8 cellular contexts compared by ENCODE assay signal in the genomic region with DNA sequence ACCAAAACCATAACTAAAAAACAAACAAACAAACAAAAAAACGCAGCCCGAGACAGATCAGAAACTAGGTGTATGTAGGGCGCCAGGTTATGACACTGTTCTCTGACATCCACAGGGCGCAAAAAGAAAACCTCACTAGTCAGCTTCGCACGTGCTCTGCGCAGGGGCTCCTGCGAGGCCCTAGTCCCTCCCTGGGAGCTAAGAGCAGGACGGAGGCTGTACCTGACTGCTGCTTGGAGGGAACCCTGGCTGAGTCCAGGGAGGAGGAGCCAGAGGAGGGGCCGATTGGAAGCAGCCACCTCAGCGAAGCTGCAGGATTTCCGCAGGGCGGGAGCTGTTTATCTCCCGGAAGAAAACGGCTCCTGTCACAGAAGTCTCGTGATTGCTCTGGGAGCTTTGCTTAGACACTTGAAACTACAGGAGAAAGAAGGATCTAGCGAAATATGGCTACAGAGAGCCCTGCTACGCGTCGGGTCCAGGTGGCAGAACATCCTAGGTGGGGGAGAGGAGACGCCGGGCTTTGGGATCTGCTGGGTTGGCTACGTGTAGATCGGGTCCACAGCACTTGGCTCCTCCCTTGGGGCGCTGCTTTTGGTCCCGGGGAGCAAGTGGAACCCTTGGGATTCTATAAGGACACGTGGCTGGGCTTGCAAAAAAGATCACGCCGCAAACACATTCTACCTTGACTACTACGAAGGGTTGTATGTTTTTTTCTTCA. TPM values are rescaled to one million over a fixed set of nuclear protein-coding genes. Genes with fewer than 3 reads are reported as not detected.
DNase-seq lines count a peak whose midpoint lies in the region; ATAC-seq and TF ChIP-seq lines count a peak whose summit lies in the region.

A gene (plus strand): TSS at position 368 of the 718 bp plus-strand sequence. CDS start 76 bp downstream, at position 444.

- peaks cover 17% of the 10 kb centered on the region for H3K36me3 Mint-ChIP-seq in activated CD8-positive, alpha-beta T cell treated with anti-CD3 and anti-CD28 coated beads, Interleukin-2, amount 10 ng/mL, durations not matched to agents 7 days and 5 days (ENCODE audit: low read depth)

- H3K4me3 ChIP-seq in lung, result peak within 1 kb of the TSS; percentile 62

- no peaks in the 10 kb centered on the region for H3K36me3 ChIP-seq in lung (ENCODE audit: control insufficient read depth in 2 of 2, insufficient read depth in 2 of 2, low read length in 2 of 2)

- H3K9me3 ChIP-seq in lung (ENCODE audit: control insufficient read depth in 2 of 2, insufficient read depth in 1 of 2, low read length in 1 of 2), result no peaks in the 10 kb centered on the region

- DNase-seq in CD1c-positive myeloid dendritic cell (ENCODE audit: extremely low spot score), result peak; percentile 85
- peak; percentile 73 for DNase-seq in NCI-H82 treated with DMSO at 0.1 percent for 48 hours (lab: John Stamatoyannopoulos, UW; ENCODE audit: unreplicated experiment)
- DNase-seq in activated CD8-positive, alpha-beta T cell treated with anti-CD3 and anti-CD28 coated beads, Interleukin-2, amount 10 ng/mL, durations not matched to agents 7 days and 5 days, result peak; percentile 85
- peak; percentile 83 for DNase-seq in effector CD4-positive, alpha-beta T cell
- peak; percentile 90 for DNase-seq in lung (ENCODE audit: low spot score)
- DNase-seq in stimulated activated CD4-positive, alpha-beta T cell treated with anti-CD3 and anti-CD28 coated beads, TNF-alpha, amount 100 ng/mL, for 4 hours (ENCODE audit: low read depth in 3 of 3), result peak; percentile 42 to 58 (median 53)

- peak within 1 kb of the TSS; percentile 91 to 93 for H3K27ac ChIP-seq in lung (ENCODE audit: low read depth in 1 of 2, low read length in 1 of 2)

- no peaks in the 10 kb centered on the region for H3K27me3 Mint-ChIP-seq in activated CD8-positive, alpha-beta T cell treated with anti-CD3 and anti-CD28 coated beads, Interleukin-2, amount 10 ng/mL, durations not matched to agents 7 days and 5 days (ENCODE audit: low read depth)

- H3K4me1 ChIP-seq in lung (ENCODE audit: control insufficient read depth in 2 of 2, insufficient read depth in 2 of 2, low read length in 2 of 2), result peaks cover 2 to 4% of the 10 kb centered on the region in 2 donors

- no peaks in the 10 kb centered on the region for H3K9me3 Mint-ChIP-seq in activated CD8-positive, alpha-beta T cell treated with anti-CD3 and anti-CD28 coated beads, Interleukin-2, amount 10 ng/mL, durations not matched to agents 7 days and 5 days (ENCODE audit: insufficient read depth)

- TF ChIP-seq CTCF in lung (IDR thresholded peaks at IDR 0.05; ENCODE audit: control extremely low read depth, extremely low read depth), result no peak

- peak within 1 kb of the TSS; percentile 90 for H3K4me3 Mint-ChIP-seq in activated CD8-positive, alpha-beta T cell treated with anti-CD3 and anti-CD28 coated beads, Interleukin-2, amount 10 ng/mL, durations not matched to agents 7 days and 5 days

- 6 to 9% methylated on average over 30 of the region's 30 CpGs for WGBS in lung, 2 donors

- H3K27ac Mint-ChIP-seq in activated CD8-positive, alpha-beta T cell treated with anti-CD3 and anti-CD28 coated beads, Interleukin-2, amount 10 ng/mL, durations not matched to agents 7 days and 5 days, result peak within 1 kb of the TSS; percentile 94

- H3K4me1 Mint-ChIP-seq in activated CD8-positive, alpha-beta T cell treated with anti-CD3 and anti-CD28 coated beads, Interleukin-2, amount 10 ng/mL, durations not matched to agents 7 days and 5 days (ENCODE audit: low read depth), result peaks cover 30% of the 10 kb centered on the region

- H3K27me3 ChIP-seq in lung (ENCODE audit: control insufficient read depth, insufficient read depth), result no peaks in the 10 kb centered on the region

- CTCF ChIA-PET in activated CD8-positive, alpha-beta T cell treated with anti-CD3 and anti-CD28 coated beads, Interleukin-2, amount 10 ng/mL, durations not matched to agents 7 days and 5 days (lab: Charles Lee), result interaction anchor here (0.6 to 1.9 kb wide), 6 partner anchors 11 to 359 kb away, joined by 3 to 6 read pairs (median 3); a partner anchor contains a TSS

- peak; percentile 94 for ATAC-seq in GM19397 (IDR thresholded peaks at IDR 0.05; ENCODE audit: unreplicated experiment)
- peak; percentile 81 for ATAC-seq in HG03571 (IDR thresholded peaks at IDR 0.05; ENCODE audit: unreplicated experiment)
- peak; percentile 99 for ATAC-seq in activated CD8-positive, alpha-beta T cell treated with anti-CD3 and anti-CD28 coated beads, Interleukin-2, amount 10 ng/mL, durations not matched to agents 7 days and 5 days
- peak; percentile 99 for ATAC-seq in lung (ENCODE audit: insufficient read depth, low FRiP score)

- POLR2A ChIA-PET in activated CD8-positive, alpha-beta T cell treated with anti-CD3 and anti-CD28 coated beads, Interleukin-2, amount 10 ng/mL, durations not matched to agents 7 days and 5 days (lab: Charles Lee), result interaction anchor here (0.9 to 1.4 kb wide), 5 partner anchors 11 to 1184 kb away, joined by 3 to 27 read pairs (median 4); a partner anchor contains a TSS

RNA-seq across cellular contexts. Expression of the gene that starts here (rescaled TPM):
- 10 to 100 TPM; 23.1 to 24.6 TPM for total RNA-seq in activated CD8-positive, alpha-beta T cell treated with anti-CD3 and anti-CD28 coated beads, Interleukin-2, amount 10 ng/mL, durations not matched to agents 7 days and 5 days
- total RNA-seq in lung, result 10 to 100 TPM; 38.5 to 44.8 TPM
- polyA plus RNA-seq in lung, result 10 to 100 TPM; 12.4 to 29.4 TPM

Comparison
In these comparisons a context has a peak if more than half of its experiments do, and no peak if none do; other contexts are left out.
1. Peak in every context shown above with its lines: DNase-seq, ATAC-seq, H3K4me3 ChIP-seq and H3K27ac ChIP-seq.